Comparison of ENCODE assay signal across 9 cellular contexts in the genomic region with DNA sequence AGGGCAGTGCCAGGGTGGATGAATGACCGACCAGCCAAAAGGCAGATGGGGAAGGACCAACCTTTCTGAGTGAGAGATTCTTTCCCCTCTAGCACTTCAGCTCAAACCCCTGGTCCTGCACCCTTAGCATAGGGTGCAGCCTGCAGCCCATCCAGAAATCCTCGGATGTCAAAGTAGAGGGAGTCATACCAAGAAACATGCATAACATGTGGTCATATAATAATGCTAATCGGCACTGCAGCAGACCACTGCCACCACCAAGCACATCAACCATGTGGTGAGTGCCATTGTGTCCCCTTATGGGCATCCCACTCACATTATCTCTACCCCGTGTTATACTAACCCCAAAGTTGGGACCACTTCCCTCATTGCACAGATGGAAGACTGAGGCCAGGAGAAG. TPM values are rescaled to one million over a fixed set of nuclear protein-coding genes. Genes with fewer than 3 reads are reported as not detected.
DNase-seq lines count a peak whose midpoint lies in the region; ATAC-seq and TF ChIP-seq lines count a peak whose summit lies in the region.
"Had no signal": no experiment of that assay in that cellular context is flagged by ENCODE, and none has a peak within 500 bp of the region (broad histone marks: within the 10 kb centered on the region; RNA-seq: fewer than 3 reads in every experiment).

No MANE protein-coding gene starts in this region.

- ATAC-seq in HG03025 (IDR thresholded peaks at IDR 0.05; ENCODE audit: low FRiP score, unreplicated experiment), result no peak

- no peak for TF ChIP-seq EP300 in tibial nerve (IDR thresholded peaks at IDR 0.05)

- no peak for TF ChIP-seq CTCF in Peyer's patch (IDR thresholded peaks at IDR 0.05)
- TF ChIP-seq CTCF in coronary artery (IDR thresholded peaks at IDR 0.05), result no peak
- TF ChIP-seq CTCF in tibial nerve (IDR thresholded peaks at IDR 0.05), result no peak

- 55 to 59% methylated on average over 4 of the region's 4 CpGs for WGBS in tibial nerve, 2 donors

- H3K4me3 ChIP-seq in Peyer's patch (no peak overlapping the region), coronary artery (peak overlapping the region; percentile 53), muscle layer of duodenum (ENCODE audit: low read depth in 1 of 2, low read length in 2 of 2) (peak overlapping the region; percentile 11 to 34), tibial nerve (peak overlapping the region in 2 of 4 donors; percentile 0 to 14)
- no peak overlapping the region for H3K4me3 ChIP-seq in effector memory CD4-positive, alpha-beta T cell (ENCODE audit: insufficient read depth, low read depth, low read length, poor library complexity, severe bottlenecking)

- TF ChIP-seq POLR2A in Peyer's patch (IDR thresholded peaks at IDR 0.05) (no peak), tibial nerve (IDR thresholded peaks at IDR 0.05) (no peak)

- H3K27ac ChIP-seq in Peyer's patch (peak overlapping the region; percentile 40 to 81 (median 68)), coronary artery (peak overlapping the region; percentile 87 to 95), muscle layer of duodenum (ENCODE audit: low read length) (no peak overlapping the region), tibial nerve (peak overlapping the region; percentile 72 to 93 (median 82))
- H3K27ac ChIP-seq in effector memory CD4-positive, alpha-beta T cell (ENCODE audit: insufficient read depth, low read length, poor library complexity, severe bottlenecking), result no peak overlapping the region

- H3K27me3 ChIP-seq in Peyer's patch, result no peaks in the 10 kb centered on the region
- H3K27me3 ChIP-seq in muscle layer of duodenum (ENCODE audit: low read depth, low read length), result no peaks in the 10 kb centered on the region
- no peaks in the 10 kb centered on the region for H3K27me3 ChIP-seq in tibial nerve
- H3K27me3 ChIP-seq in effector memory CD4-positive, alpha-beta T cell (replicated peaks; ENCODE audit: control insufficient read depth, insufficient read depth, low read length, poor library complexity, severe bottlenecking), result peaks cover 5% of the 10 kb centered on the region

- no peaks in the 10 kb centered on the region for H3K9me3 ChIP-seq in Peyer's patch
- no peaks in the 10 kb centered on the region for H3K9me3 ChIP-seq in muscle layer of duodenum (ENCODE audit: control insufficient read depth in 1 of 2, low read length in 2 of 2)
- no peaks in the 10 kb centered on the region for H3K9me3 ChIP-seq in tibial nerve
- no peaks in the 10 kb centered on the region for H3K9me3 ChIP-seq in effector memory CD4-positive, alpha-beta T cell (ENCODE audit: control insufficient read depth, low read length)

- H3K36me3 ChIP-seq in Peyer's patch (no peaks in the 10 kb centered on the region), muscle layer of duodenum (ENCODE audit: control insufficient read depth in 1 of 2, insufficient read depth in 2 of 2, low read length in 2 of 2) (no peaks in the 10 kb centered on the region), tibial nerve (peaks cover 0 to 42% (median 0%) of the 10 kb centered on the region in 3 donors)
- no peaks in the 10 kb centered on the region for H3K36me3 ChIP-seq in effector memory CD4-positive, alpha-beta T cell (ENCODE audit: control insufficient read depth, insufficient read depth, low read length)

- H3K4me1 ChIP-seq in Peyer's patch (peaks cover 0 to 66% (median 2%) of the 10 kb centered on the region in 4 donors), muscle layer of duodenum (ENCODE audit: control insufficient read depth in 1 of 2, insufficient read depth in 2 of 2, low read length in 2 of 2) (peaks cover 38 to 70% of the 10 kb centered on the region in 2 donors), tibial nerve (peaks cover 12 to 95% (median 79%) of the 10 kb centered on the region in 4 donors)
- H3K4me1 ChIP-seq in effector memory CD4-positive, alpha-beta T cell (ENCODE audit: control insufficient read depth, insufficient read depth, low read length, poor library complexity, severe bottlenecking), result no peaks in the 10 kb centered on the region

- DNase-seq in Peyer's patch (no peak), coronary artery (ENCODE audit: low spot score) (no peak), tibial nerve (ENCODE audit: low spot score in 2 of 2) (no peak)
- DNase-seq in activated CD4-positive, alpha-beta T cell treated with anti-CD3 and anti-CD28 coated beads, Interleukin-2, amount 50 U/mL, for 1 hour, result no peak
- no peak for DNase-seq in effector memory CD4-positive, alpha-beta T cell
- DNase-seq: activated CD4-positive, CD25-positive, alpha-beta regulatory T cell; NCI-H345 had no signal

RNA-seq across cellular contexts. Expression of a gene that starts 17.7 kb away (rescaled TPM):
- 10 to 100 TPM in 2 of 4 donors, 1 to 10 TPM in 2; 5.3 to 35.5 (median 13.9) TPM for total RNA-seq in Peyer's patch
- total RNA-seq in tibial nerve, result 100 to 1,000 TPM in 3 of 4 donors, 10 to 100 TPM in 1; 98.0 to 170 (median 119) TPM

Comparison
In these comparisons a context has a peak if more than half of its experiments do, and no peak if none do; other contexts are left out.
1. H3K27ac ChIP-seq: peak in Peyer's patch (4 of 4), coronary artery (2 of 2) and tibial nerve (4 of 4); none in muscle layer of duodenum (single experiment) and effector memory CD4-positive, alpha-beta T cell (single experiment).
2. H3K4me3 ChIP-seq: peak in coronary artery (single experiment) and muscle layer of duodenum (2 of 2); none in Peyer's patch (0 of 4) and effector memory CD4-positive, alpha-beta T cell (single experiment).